In the genomic region with DNA sequence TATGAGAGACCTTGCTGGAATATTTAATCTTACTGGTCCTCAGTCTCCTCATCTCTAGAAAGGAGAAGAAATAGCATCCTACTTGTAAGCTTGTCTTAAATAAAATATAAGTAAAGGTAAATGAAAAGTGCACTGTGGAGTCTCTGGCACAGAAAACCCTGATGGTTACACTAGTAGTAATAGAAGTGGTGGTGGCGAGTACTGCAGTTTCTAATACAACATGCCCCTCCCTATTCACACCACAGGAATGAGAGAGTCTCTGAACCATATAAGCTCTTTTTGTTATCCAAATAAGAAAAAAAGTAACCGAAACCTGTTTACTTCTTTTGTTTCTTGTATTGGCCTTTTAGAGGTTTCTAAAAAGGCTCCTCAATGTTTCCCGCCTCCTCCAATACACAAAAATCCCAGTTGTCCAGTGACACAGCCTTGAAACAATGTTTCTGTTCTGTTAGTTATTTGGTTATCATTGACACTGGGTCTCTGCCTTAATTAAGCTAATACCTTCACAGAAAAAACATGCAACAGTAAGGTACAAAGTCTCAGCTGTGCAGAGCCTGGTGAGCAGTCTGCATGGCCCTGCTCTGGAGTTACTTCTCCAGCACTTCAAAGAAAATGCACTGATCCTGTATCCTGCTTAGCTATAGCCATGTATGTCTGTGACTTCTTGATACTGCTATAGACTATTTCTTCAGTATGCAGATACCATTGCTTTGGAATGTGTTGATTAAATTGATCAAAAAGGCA, we compare ENCODE assay signal across 17 cellular contexts.
DNase-seq lines count a peak whose midpoint lies in the region; ATAC-seq and TF ChIP-seq lines count a peak whose summit lies in the region.
"Had no signal": no experiment of that assay in that cellular context is flagged by ENCODE, and none has a peak within 500 bp of the region (broad histone marks: within the 10 kb centered on the region; RNA-seq: fewer than 3 reads in every experiment).

No MANE protein-coding gene starts in this region.

- H3K4me2 ChIP-seq in PC-9: no peak overlapping the region

- H3K9me3 Mint-ChIP-seq in HFFc6: no peaks in the 10 kb centered on the region
- H3K9me3 Mint-ChIP-seq: activated CD4-positive, alpha-beta memory T cell treated with anti-CD3 and anti-CD28 coated beads for 36 hours; activated naive CD4-positive, alpha-beta T cell treated with anti-CD3 and anti-CD28 coated beads, Interleukin-2, amount 10 ng/mL, durations not matched to agents 7 days and 5 days had no signal

- no peaks in the 10 kb centered on the region for H3K36me3 ChIP-seq in RWPE2 (ENCODE audit: low read depth)
- no peaks in the 10 kb centered on the region for H3K36me3 ChIP-seq in PC-9 (ENCODE audit: low read depth)
- H3K36me3 ChIP-seq: gastrocnemius medialis, tibial nerve had no signal

- no peaks in the 10 kb centered on the region for H3K27me3 Mint-ChIP-seq in HFFc6 (ENCODE audit: insufficient read depth)
- H3K27me3 Mint-ChIP-seq: activated CD4-positive, alpha-beta memory T cell treated with anti-CD3 and anti-CD28 coated beads for 36 hours; activated naive CD4-positive, alpha-beta T cell treated with anti-CD3 and anti-CD28 coated beads, Interleukin-2, amount 10 ng/mL, durations not matched to agents 7 days and 5 days; T-helper 17 cell had no signal

- no TSS peak for BruUV-seq in PC-9 (replicated peaks; lab: Mats Ljungman, UMichigan)

- H4K20me1 ChIP-seq in PC-9 (ENCODE audit: insufficient read depth): no peaks in the 10 kb centered on the region

- H3K9me3 ChIP-seq in RWPE2 (ENCODE audit: severe bottlenecking): no peaks in the 10 kb centered on the region
- H3K9me3 ChIP-seq in PC-9 (ENCODE audit: insufficient read depth, low read depth): no peaks in the 10 kb centered on the region
- H3K9me3 ChIP-seq: gastrocnemius medialis, tibial nerve had no signal

- H2AFZ ChIP-seq in PC-9: no peak overlapping the region

- no peak overlapping the region for H3K4me3 Mint-ChIP-seq in HFFc6
- H3K4me3 Mint-ChIP-seq: activated CD4-positive, alpha-beta memory T cell treated with anti-CD3 and anti-CD28 coated beads for 36 hours; activated naive CD4-positive, alpha-beta T cell treated with anti-CD3 and anti-CD28 coated beads, Interleukin-2, amount 10 ng/mL, durations not matched to agents 7 days and 5 days; T-helper 17 cell had no signal

- TF ChIP-seq CTCF in HFFc6 (IDR thresholded peaks at IDR 0.05): peak; percentile 48; the same call in 1 of the 2 replicates
- peak; percentile 5 for TF ChIP-seq CTCF in RWPE2 (IDR thresholded peaks at IDR 0.05; ENCODE audit: poor library complexity, severe bottlenecking)
- TF ChIP-seq CTCF in PC-9 (conservative IDR thresholded peaks at IDR 0.05): no peak

- intact Hi-C loops in PC-9 (cut with micrococcal nuclease; ENCODE audit: unreplicated experiment): no loop called here

- H3K36me3 Mint-ChIP-seq in HFFc6 (ENCODE audit: low read depth): no peaks in the 10 kb centered on the region
- H3K36me3 Mint-ChIP-seq: activated CD4-positive, alpha-beta memory T cell treated with anti-CD3 and anti-CD28 coated beads for 36 hours; activated naive CD4-positive, alpha-beta T cell treated with anti-CD3 and anti-CD28 coated beads, Interleukin-2, amount 10 ng/mL, durations not matched to agents 7 days and 5 days had no signal

- DNase-seq in HFFc6 (no peak), RWPE2 (ENCODE audit: low spot score) (no peak), kidney tubule cell (ENCODE audit: low spot score) (peak; percentile 33), AML-193 (lab: John Stamatoyannopoulos, UW) (no peak), nucleus accumbens (lab: John Stamatoyannopoulos, UW) (no peak), PC-9 (no peak)
- DNase-seq: activated CD4-positive, alpha-beta memory T cell treated with anti-CD3 and anti-CD28 coated beads for 36 hours; activated naive CD4-positive, alpha-beta T cell treated with anti-CD3 and anti-CD28 coated beads, Interleukin-2, amount 10 ng/mL, durations not matched to agents 7 days and 5 days; cortex of kidney; gastrocnemius medialis; NCI-H1092 treated with DMSO at 0.1 percent for 48 hours; NK-92 treated with Interleukin-12 subunit alpha and Interleukin-12 subunit beta, amount 100 ng/mL, for 24 hours; T-helper 17 cell had no signal

- H3K4me1 ChIP-seq in RWPE2 (ENCODE audit: insufficient read depth, poor library complexity, severe bottlenecking) (no peaks in the 10 kb centered on the region), PC-9 (replicated peaks; ENCODE audit: insufficient read depth) (no peaks in the 10 kb centered on the region)
- H3K4me1 ChIP-seq: tibial nerve had no signal

- ATAC-seq in GM18498 (IDR thresholded peaks at IDR 0.05; ENCODE audit: unreplicated experiment): peak; percentile 58
- no peak for ATAC-seq in RWPE2 (ENCODE audit: low read depth)
- no peak for ATAC-seq in HG02852 (IDR thresholded peaks at IDR 0.05; ENCODE audit: unreplicated experiment)
- ATAC-seq: gastrocnemius medialis, T-helper 17 cell had no signal

- H3K27ac ChIP-seq in RWPE2 (ENCODE audit: poor library complexity, severe bottlenecking) (no peak overlapping the region), PC-9 (no peak overlapping the region)
- H3K27ac ChIP-seq: gastrocnemius medialis, tibial nerve had no signal

- no peaks in the 10 kb centered on the region for H3K9me2 ChIP-seq in PC-9 (ENCODE audit: insufficient read depth)

- CTCF ChIA-PET in PC-9 (lab: Charles Lee): no interaction called here

- H3K27ac Mint-ChIP-seq in HFFc6: no peak overlapping the region
- H3K27ac Mint-ChIP-seq: activated CD4-positive, alpha-beta memory T cell treated with anti-CD3 and anti-CD28 coated beads for 36 hours; activated naive CD4-positive, alpha-beta T cell treated with anti-CD3 and anti-CD28 coated beads, Interleukin-2, amount 10 ng/mL, durations not matched to agents 7 days and 5 days; T-helper 17 cell had no signal

- H3F3A ChIP-seq in PC-9 (ENCODE audit: insufficient read depth, low read depth): no peaks in the 10 kb centered on the region

- H3K4me3 ChIP-seq in RWPE2 (ENCODE audit: severe bottlenecking) (no peak overlapping the region), PC-9 (no peak overlapping the region)
- H3K4me3 ChIP-seq: gastrocnemius medialis, lung, tibial nerve had no signal

- H3K27me3 ChIP-seq in RWPE2 (ENCODE audit: insufficient read depth, poor library complexity, severe bottlenecking): no peaks in the 10 kb centered on the region
- H3K27me3 ChIP-seq in PC-9 (ENCODE audit: insufficient read depth, low read depth): no peaks in the 10 kb centered on the region
- H3K27me3 ChIP-seq: gastrocnemius medialis, tibial nerve had no signal

- H3K4me1 Mint-ChIP-seq in HFFc6 (ENCODE audit: low read depth): peaks cover 16% of the 10 kb centered on the region
- H3K4me1 Mint-ChIP-seq: activated naive CD4-positive, alpha-beta T cell treated with anti-CD3 and anti-CD28 coated beads, Interleukin-2, amount 10 ng/mL, durations not matched to agents 7 days and 5 days; T-helper 17 cell had no signal

- POLR2A ChIA-PET in PC-9 (lab: Charles Lee; ENCODE audit: unreplicated experiment): no interaction called here

- H3K79me2 ChIP-seq in PC-9 (ENCODE audit: low read depth): no peaks in the 10 kb centered on the region
